ENCODE assay signal across 10 cellular contexts in the genomic region with DNA sequence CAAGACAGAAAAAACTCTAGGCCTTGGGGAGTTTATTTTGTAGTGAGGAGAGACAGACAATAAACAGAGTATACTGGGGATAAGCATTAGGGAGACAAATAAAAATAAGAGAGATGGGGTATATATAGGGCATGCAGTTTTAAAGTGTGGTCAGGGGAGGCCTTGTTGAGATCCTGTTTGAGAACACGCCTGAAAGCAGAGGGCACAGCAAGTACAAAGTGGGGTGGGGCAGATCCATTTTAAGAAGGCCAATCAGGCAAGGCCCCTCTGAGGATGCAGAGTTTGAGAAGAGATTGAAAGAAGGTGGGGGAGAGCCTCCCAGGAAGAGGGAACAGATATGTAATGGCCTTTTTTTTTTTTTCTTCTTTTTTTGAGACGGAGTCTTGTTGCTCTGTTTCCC. TPM values are rescaled to one million over a fixed set of nuclear protein-coding genes. Genes with fewer than 3 reads are reported as not detected.
DNase-seq lines count a peak whose midpoint lies in the region; ATAC-seq and TF ChIP-seq lines count a peak whose summit lies in the region.
"Had no signal": no experiment of that assay in that cellular context is flagged by ENCODE, and none has a peak within 500 bp of the region (broad histone marks: within the 10 kb centered on the region; RNA-seq: fewer than 3 reads in every experiment).

No MANE protein-coding gene starts in this region.

- intact Hi-C loops in lower lobe of right lung (cut with DNase I) (no loop called here), tibial artery (cut with DNase I; ENCODE audit: low total_unique reads) (no loop called here)

- peak overlapping the region; percentile 43 for H3K27ac Mint-ChIP-seq in activated T-cell treated with anti-CD3 and anti-CD28 coated beads, Interleukin-2, amount 50 U/mL, for 72 hours
- H3K27ac Mint-ChIP-seq in activated naive CD8-positive, alpha-beta T cell treated with anti-CD3 and anti-CD28 coated beads, Interleukin-2, amount 50 U/mL, for 24 hours, result peak overlapping the region; percentile 99

- TF ChIP-seq EP300 in upper lobe of left lung (IDR thresholded peaks at IDR 0.05), result no peak

- H3K27me3 ChIP-seq in lower lobe of right lung (ENCODE audit: low read depth), result no peaks in the 10 kb centered on the region
- no peaks in the 10 kb centered on the region for H3K27me3 ChIP-seq in tibial artery
- H3K27me3 ChIP-seq in upper lobe of left lung, result no peaks in the 10 kb centered on the region

- 58 to 62% methylated on average over 2 of the region's 2 CpGs for WGBS in upper lobe of left lung, 2 donors

- H3K4me1 Mint-ChIP-seq in activated T-cell treated with anti-CD3 and anti-CD28 coated beads, Interleukin-2, amount 50 U/mL, for 72 hours (ENCODE audit: low read depth), result peaks cover 38% of the 10 kb centered on the region
- peaks cover 51% of the 10 kb centered on the region for H3K4me1 Mint-ChIP-seq in activated naive CD8-positive, alpha-beta T cell treated with anti-CD3 and anti-CD28 coated beads, Interleukin-2, amount 50 U/mL, for 24 hours

- TF ChIP-seq POLR2A in upper lobe of left lung (IDR thresholded peaks at IDR 0.05), result no peak

- H3K27ac ChIP-seq in lower lobe of right lung, result no peak overlapping the region
- H3K27ac ChIP-seq in tibial artery, result peak overlapping the region; percentile 97 to 100
- no peak overlapping the region for H3K27ac ChIP-seq in upper lobe of left lung

- no peaks in the 10 kb centered on the region for H3K27me3 Mint-ChIP-seq in activated T-cell treated with anti-CD3 and anti-CD28 coated beads, Interleukin-2, amount 50 U/mL, for 72 hours (ENCODE audit: low read depth)
- no peaks in the 10 kb centered on the region for H3K27me3 Mint-ChIP-seq in activated naive CD8-positive, alpha-beta T cell treated with anti-CD3 and anti-CD28 coated beads, Interleukin-2, amount 50 U/mL, for 24 hours

- H3K4me1 ChIP-seq in lower lobe of right lung (peaks cover 36% of the 10 kb centered on the region), tibial artery (peaks cover 0 to 68% (median 49%) of the 10 kb centered on the region in 4 donors), upper lobe of left lung (peaks cover 34 to 58% (median 38%) of the 10 kb centered on the region in 4 donors)

- H3K4me3 Mint-ChIP-seq in activated T-cell treated with anti-CD3 and anti-CD28 coated beads, Interleukin-2, amount 50 U/mL, for 72 hours, result peak overlapping the region; percentile 83 to 100
- peak overlapping the region; percentile 97 for H3K4me3 Mint-ChIP-seq in activated naive CD8-positive, alpha-beta T cell treated with anti-CD3 and anti-CD28 coated beads, Interleukin-2, amount 50 U/mL, for 24 hours

- H3K36me3 Mint-ChIP-seq in activated T-cell treated with anti-CD3 and anti-CD28 coated beads, Interleukin-2, amount 50 U/mL, for 72 hours (ENCODE audit: insufficient read depth in 2 of 2), result peaks cover 3 to 12% of the 10 kb centered on the region in 2 donors
- H3K36me3 Mint-ChIP-seq in activated naive CD8-positive, alpha-beta T cell treated with anti-CD3 and anti-CD28 coated beads, Interleukin-2, amount 50 U/mL, for 24 hours (ENCODE audit: low read depth), result peaks cover 49% of the 10 kb centered on the region

- ATAC-seq in activated T-cell treated with anti-CD3 and anti-CD28 coated beads, Interleukin-2, amount 50 U/mL, for 72 hours (replicated peaks in 1 of 2), result no peak
- no peak for ATAC-seq in activated naive CD8-positive, alpha-beta T cell treated with anti-CD3 and anti-CD28 coated beads, Interleukin-2, amount 50 U/mL, for 24 hours
- ATAC-seq in lower lobe of right lung, result no peak
- no peak for ATAC-seq in HG03025 (IDR thresholded peaks at IDR 0.05; ENCODE audit: low FRiP score, unreplicated experiment)
- ATAC-seq in upper lobe of left lung (ENCODE audit: low FRiP score in 2 of 2), result no peak

- H3K4me3 ChIP-seq in lower lobe of right lung, result peak overlapping the region; percentile 87
- peak overlapping the region in 1 of 2 donors; percentile 95 for H3K4me3 ChIP-seq in tibial artery
- H3K4me3 ChIP-seq in upper lobe of left lung, result no peak overlapping the region

- no peaks in the 10 kb centered on the region for H3K9me3 Mint-ChIP-seq in activated T-cell treated with anti-CD3 and anti-CD28 coated beads, Interleukin-2, amount 50 U/mL, for 72 hours
- no peaks in the 10 kb centered on the region for H3K9me3 Mint-ChIP-seq in activated naive CD8-positive, alpha-beta T cell treated with anti-CD3 and anti-CD28 coated beads, Interleukin-2, amount 50 U/mL, for 24 hours
- H3K9me3 Mint-ChIP-seq: CD14-positive monocyte had no signal

- H3K36me3 ChIP-seq in lower lobe of right lung (peaks cover 41% of the 10 kb centered on the region), tibial artery (peaks cover 0 to 43% (median 37%) of the 10 kb centered on the region in 3 donors), upper lobe of left lung (peaks cover 3 to 34% (median 15%) of the 10 kb centered on the region in 4 donors)

- DNase-seq in activated T-cell treated with anti-CD3 and anti-CD28 coated beads, Interleukin-2, amount 50 U/mL, for 72 hours, result no peak
- no peak for DNase-seq in activated T-cell treated with anti-CD3 and anti-CD28 coated beads, Interleukin-2, amount 50 U/mL, for 48 hours
- DNase-seq in activated naive CD8-positive, alpha-beta T cell treated with anti-CD3 and anti-CD28 coated beads, Interleukin-2, amount 50 U/mL, for 24 hours, result no peak
- no peak for DNase-seq in lower lobe of right lung
- DNase-seq in tibial artery, result no peak
- no peak for DNase-seq in inferior parietal cortex (ENCODE audit: extremely low spot score)
- DNase-seq in upper lobe of left lung, result no peak
- DNase-seq: NCI-H345 had no signal

- TF ChIP-seq CTCF in lower lobe of right lung (IDR thresholded peaks at IDR 0.05) (no peak), tibial artery (IDR thresholded peaks at IDR 0.05) (no peak), upper lobe of left lung (IDR thresholded peaks at IDR 0.05) (no peak)

- no peaks in the 10 kb centered on the region for H3K9me3 ChIP-seq in lower lobe of right lung
- H3K9me3 ChIP-seq in tibial artery, result no peaks in the 10 kb centered on the region
- H3K9me3 ChIP-seq in upper lobe of left lung, result no peaks in the 10 kb centered on the region

RNA-seq across cellular contexts. Expression of a gene that starts 2.1 kb away (rescaled TPM):
- 100 to 1,000 TPM; 160 to 181 TPM for total RNA-seq in activated T-cell treated with anti-CD3 and anti-CD28 coated beads, Interleukin-2, amount 50 U/mL, for 72 hours
- total RNA-seq in lower lobe of right lung (154 TPM), upper lobe of left lung (100 to 1,000 TPM in 5 of 6 donors, 10 to 100 TPM in 1; 90.1 to 214 (median 177) TPM)

RNA-seq across cellular contexts. Expression of a gene that starts 20.5 kb away (rescaled TPM):
- total RNA-seq in activated T-cell treated with anti-CD3 and anti-CD28 coated beads, Interleukin-2, amount 50 U/mL, for 72 hours, result 10 to 100 TPM; 15.3 to 18.2 TPM
- total RNA-seq in lower lobe of right lung (15.9 TPM), upper lobe of left lung (10 to 100 TPM in 5 of 6 donors, 1 to 10 TPM in 1; 8.4 to 24.3 (median 14.7) TPM)

RNA-seq across cellular contexts. Expression of a gene that starts 52.2 kb away (rescaled TPM):
- total RNA-seq in activated T-cell treated with anti-CD3 and anti-CD28 coated beads, Interleukin-2, amount 50 U/mL, for 72 hours, result 10 to 100 TPM; 10.4 to 12.1 TPM
- total RNA-seq in lower lobe of right lung (13.4 TPM), upper lobe of left lung (10 to 100 TPM in 3 of 6 donors, 1 to 10 TPM in 3; 2.2 to 19.9 (median 10.2) TPM)

Comparison
In these comparisons a context has a peak if more than half of its experiments do, and no peak if none do; other contexts are left out.
1. H3K27ac ChIP-seq: peak in tibial artery (2 of 2); none in lower lobe of right lung (single experiment) and upper lobe of left lung (0 of 4).